ENCODE assay signal across 9 cellular contexts in the genomic region with DNA sequence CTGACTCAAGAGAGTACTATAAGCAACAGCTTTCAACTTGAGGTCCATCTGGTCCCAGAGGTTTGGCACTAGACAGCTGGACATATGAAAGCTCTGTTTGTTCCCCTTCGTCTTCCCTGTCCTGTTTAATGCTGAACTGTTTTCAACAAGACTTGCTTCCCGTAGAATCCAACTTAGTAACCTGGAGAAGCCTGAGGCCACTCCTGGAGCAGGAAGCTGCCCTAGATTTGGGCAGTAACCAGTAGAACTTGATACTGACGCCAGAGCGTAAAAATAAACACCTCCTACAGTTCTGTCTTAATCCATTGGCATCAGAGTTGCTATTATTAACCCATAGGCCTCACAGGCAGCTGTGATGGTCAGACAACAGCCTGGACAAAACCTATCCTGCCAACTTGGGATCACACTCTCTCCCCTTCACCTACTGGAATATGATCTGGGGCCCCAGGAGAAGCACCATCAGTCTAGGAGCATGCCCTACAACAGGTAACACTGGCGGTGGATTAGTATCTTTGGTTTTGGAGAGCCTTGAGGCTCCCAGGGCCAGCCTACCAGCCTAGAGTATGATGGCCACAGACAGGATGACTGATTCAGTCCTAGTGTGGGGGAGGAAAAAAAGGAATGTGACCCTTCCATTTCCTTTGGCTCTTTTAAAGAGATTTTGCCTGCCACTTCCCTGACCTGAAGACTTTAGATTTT. TPM values are rescaled to one million over a fixed set of nuclear protein-coding genes. Genes with fewer than 3 reads are reported as not detected.
A peak's percentile ranks its signal among the peaks of the same experiment; 100 is the strongest.
DNase-seq lines count a peak whose midpoint lies in the region; ATAC-seq, FAIRE-seq and TF ChIP-seq lines count a peak whose summit lies in the region.
"Had no signal": no experiment of that assay in that cellular context is flagged by ENCODE, and none has a peak within 500 bp of the region (broad histone marks: within the 10 kb centered on the region; RNA-seq: fewer than 3 reads in every experiment).

No MANE protein-coding gene starts in this region.

- CTCF ChIA-PET in HCT116 (lab: Charles Lee) = interaction anchor here (1.1 kb wide), 1 partner anchor 11 kb away, joined by 3 read pairs; no protein-coding TSS in a partner anchor

- FAIRE-seq in kidney (lab: Jason Lieb, UNC) = no peak

- TF ChIP-seq POLR2A in HCT116 (IDR thresholded peaks at IDR 0.05; ENCODE audit: borderline replicate concordance, extremely low read depth, insufficient read depth, insufficient read length) (no peak), GM18505 (IDR thresholded peaks at IDR 0.05; ENCODE audit: borderline replicate concordance, extremely low read depth, insufficient read depth, insufficient read length) (no peak)

- POLR2A ChIA-PET in HCT116 (lab: Charles Lee) = interaction anchor here (1.0 to 1.6 kb wide), 3 partner anchors 27 to 213 kb away, joined by 3 to 5 read pairs (median 4); partner anchors contain the start of genes CREB3, RUSC2 and TLN1

- H3K4me3 ChIP-seq in HCT116 (replicated peaks in 1 of 2; ENCODE audit: low read depth in 1 of 2, low read length in 2 of 2) = peak overlapping the region in 1 of 2 experiments; percentile 13; a peak in 1 of 4 replicates
- no peak overlapping the region for H3K4me3 ChIP-seq in cardiac fibroblast (replicated peaks in 1 of 2; ENCODE audit: low read depth in 2 of 2, low read length in 2 of 2)
- H3K4me3 ChIP-seq in kidney (ENCODE audit: low read length in 2 of 2) = peak overlapping the region in 1 of 2 donors; percentile 6
- no peak overlapping the region for H3K4me3 ChIP-seq in smooth muscle cell
- no peak overlapping the region for H3K4me3 ChIP-seq in HAP-1

- WGBS in smooth muscle cell (ENCODE audit: low lambda C conversion rate) = 44% methylated on average over 5 of the region's 5 CpGs

- peaks cover 10% of the 10 kb centered on the region for H3K79me2 ChIP-seq in HCT116 (ENCODE audit: insufficient read depth, low read length)
- peaks cover 39% of the 10 kb centered on the region for H3K79me2 ChIP-seq in smooth muscle cell (ENCODE audit: low read depth)

- H3K27me3 ChIP-seq in HCT116 (ENCODE audit: insufficient read depth, low read length) (no peaks in the 10 kb centered on the region), smooth muscle cell (ENCODE audit: low read depth) (no peaks in the 10 kb centered on the region), HAP-1 (ENCODE audit: low read depth) (no peaks in the 10 kb centered on the region)

- peaks cover 40% of the 10 kb centered on the region for H3F3A ChIP-seq in smooth muscle cell (ENCODE audit: low read depth)

- no peaks in the 10 kb centered on the region for H3K36me3 ChIP-seq in HCT116 (ENCODE audit: control insufficient read depth in 1 of 2, insufficient read depth in 2 of 2, low read length in 2 of 2)
- H3K36me3 ChIP-seq in kidney (ENCODE audit: control insufficient read depth in 1 of 2, insufficient read depth in 2 of 2, low read length in 2 of 2) = no peaks in the 10 kb centered on the region
- no peaks in the 10 kb centered on the region for H3K36me3 ChIP-seq in smooth muscle cell (ENCODE audit: low read depth)
- no peaks in the 10 kb centered on the region for H3K36me3 ChIP-seq in HAP-1 (replicated peaks)

- TF ChIP-seq RAD21 in HCT116 (IDR thresholded peaks at IDR 0.05; ENCODE audit: low read depth) = no peak

- H3K4me1 ChIP-seq in HCT116 (ENCODE audit: control insufficient read depth in 1 of 2, insufficient read depth in 2 of 2, low read length in 2 of 2) (peaks cover 46 to 70% of the 10 kb centered on the region in 2 experiments), kidney (ENCODE audit: control insufficient read depth in 1 of 2, insufficient read depth in 1 of 2, low read depth in 1 of 2, low read length in 2 of 2) (peaks cover 61 to 80% of the 10 kb centered on the region in 2 donors), smooth muscle cell (ENCODE audit: low read depth) (peaks cover 55% of the 10 kb centered on the region), HAP-1 (no peaks in the 10 kb centered on the region)

- H3K27ac ChIP-seq in HCT116 (ENCODE audit: low read depth, low read length) (no peak overlapping the region), kidney (ENCODE audit: low read depth in 2 of 2, low read length in 2 of 2) (peak overlapping the region; percentile 85 to 87), smooth muscle cell (ENCODE audit: low read depth) (peak overlapping the region; percentile 99)

- BruUV-seq in HCT116 (replicated peaks; lab: Mats Ljungman, UMichigan) = no TSS peak

- no peak for ATAC-seq in HCT116
- ATAC-seq in stimulated activated naive CD8-positive, alpha-beta T cell treated with anti-CD3 and anti-CD28 coated beads, Interleukin-15, Interleukin-2, amounts not matched to agents 100 U/mL and 50 U/mL, for 24 hours = no peak
- ATAC-seq in GM18505 (IDR thresholded peaks at IDR 0.05; ENCODE audit: unreplicated experiment) = no peak
- ATAC-seq in GM19395 (IDR thresholded peaks at IDR 0.05; ENCODE audit: unreplicated experiment) = no peak

- DNase-seq in HCT116 (ENCODE audit: low read depth, low spot score) = no peak
- DNase-seq in cardiac fibroblast (ENCODE audit: low read depth in 2 of 2) = peak; percentile 69 to 78
- DNase-seq in kidney = no peak
- no peak for DNase-seq in smooth muscle cell (lab: John Stamatoyannopoulos, UW; ENCODE audit: unreplicated experiment)
- no peak for DNase-seq in stimulated activated naive CD8-positive, alpha-beta T cell treated with anti-CD3 and anti-CD28 coated beads, Interleukin-15, Interleukin-2, amounts not matched to agents 100 U/mL and 50 U/mL, for 24 hours
- no peak for DNase-seq in HAP-1 (ENCODE audit: low spot score in 2 of 2)
- DNase-seq: stimulated activated CD4-positive, alpha-beta T cell treated with anti-CD3 and anti-CD28 coated beads, Interleukin-4, amount 100 ng/mL, for 24 hours had no signal

- TF ChIP-seq CTCF in HCT116 (IDR thresholded peaks at IDR 0.05 in 2 of 3, conservative IDR thresholded peaks at IDR 0.05 in 1 of 3; ENCODE audit: borderline replicate concordance in 1 of 3, insufficient read depth in 1 of 3, low read depth in 2 of 3, low read length in 2 of 3) (no peak), cardiac fibroblast (IDR thresholded peaks at IDR 0.05; ENCODE audit: low read depth, low read length) (no peak), kidney (IDR thresholded peaks at IDR 0.05; ENCODE audit: borderline replicate concordance, extremely low read depth, insufficient read depth) (no peak), smooth muscle cell (IDR thresholded peaks at IDR 0.05; ENCODE audit: borderline replicate concordance, insufficient read depth, poor library complexity, severe bottlenecking) (no peak)

- H2AFZ ChIP-seq in HCT116 (ENCODE audit: low read depth, low read length, poor library complexity, severe bottlenecking) = no peak overlapping the region
- no peak overlapping the region for H2AFZ ChIP-seq in smooth muscle cell (ENCODE audit: low read depth)

- H3K9me2 ChIP-seq in HCT116 (ENCODE audit: insufficient read depth) = no peaks in the 10 kb centered on the region

- H3K9me3 ChIP-seq in HCT116 (ENCODE audit: control insufficient read depth in 1 of 2, insufficient read depth in 1 of 2, low read depth in 1 of 2, low read length in 2 of 2) (no peaks in the 10 kb centered on the region), kidney (ENCODE audit: control insufficient read depth in 1 of 2, low read length in 2 of 2) (no peaks in the 10 kb centered on the region), smooth muscle cell (replicated peaks; ENCODE audit: low read depth) (no peaks in the 10 kb centered on the region), HAP-1 (no peaks in the 10 kb centered on the region)

- in situ Hi-C loops in HAP-1 (cut with MboI; ENCODE audit: low sequenced_read_pairs) = no loop called here

- intact Hi-C loops in HCT116 (cut with micrococcal nuclease) (no loop called here), kidney (cut with DNase I) (no loop called here)

- H3K4me2 ChIP-seq in HCT116 (ENCODE audit: low read length) = peak overlapping the region; percentile 70
- peak overlapping the region; percentile 80 for H3K4me2 ChIP-seq in smooth muscle cell

- H3K9ac ChIP-seq in HCT116 (ENCODE audit: low read length) (peak overlapping the region; percentile 18), kidney (ENCODE audit: low read length in 2 of 2) (peak overlapping the region in 1 of 2 donors; percentile 47), smooth muscle cell (ENCODE audit: low read depth) (peak overlapping the region; percentile 87)

- H4K20me1 ChIP-seq in HCT116 (ENCODE audit: insufficient read depth) (no peaks in the 10 kb centered on the region), smooth muscle cell (ENCODE audit: low read depth) (no peaks in the 10 kb centered on the region)

- RAD21 ChIA-PET in HCT116 (lab: Charles Lee; ENCODE audit: low non-redundant PET in 1 of 2, low total read pairs in 2 of 2, uncharacterized antibody in 2 of 2, unreplicated experiment in 2 of 2) = interaction anchor here in 1 of 2 experiments (1.1 kb wide), 1 partner anchor 34 kb away, joined by 3 read pairs; no protein-coding TSS in a partner anchor

TF ChIP-seq in HCT116, 20 proteins besides CTCF, POLR2A, EP300 and RAD21:
- TF ChIP-seq CEBPB (IDR thresholded peaks at IDR 0.05; ENCODE audit: low read depth) = no peak

RNA-seq across cellular contexts. Expression of gene RUSC2, which starts 29.2 kb away (rescaled TPM):
- total RNA-seq in HCT116 (2021; ENCODE audit: unreplicated experiment) = 11.6 TPM
- polyA plus RNA-seq in HCT116 (2012) = 7.3 and 7.7 TPM in 2 replicates
- 27.3 TPM for total RNA-seq in kidney
- 13.4 TPM for polyA plus RNA-seq in kidney (ENCODE audit: insufficient read depth, low read depth, low replicate concordance)
- 16.5 and 18.1 TPM in 2 replicates for total RNA-seq in smooth muscle cell
- 21.8 and 29.5 TPM in 2 replicates for polyA plus RNA-seq in smooth muscle cell

Comparison
In these comparisons a context has a peak if more than half of its experiments do, and no peak if none do; other contexts are left out.
1. DNase-seq: peak in cardiac fibroblast (2 of 2); none in HCT116 (single experiment), kidney (single experiment), smooth muscle cell (single experiment), stimulated activated naive CD8-positive, alpha-beta T cell treated with anti-CD3 and anti-CD28 coated beads, Interleukin-15, Interleukin-2, amounts not matched to agents 100 U/mL and 50 U/mL, for 24 hours (single experiment) and HAP-1 (0 of 2).